1 cellular context compared by ENCODE assay signal in the genomic region with DNA sequence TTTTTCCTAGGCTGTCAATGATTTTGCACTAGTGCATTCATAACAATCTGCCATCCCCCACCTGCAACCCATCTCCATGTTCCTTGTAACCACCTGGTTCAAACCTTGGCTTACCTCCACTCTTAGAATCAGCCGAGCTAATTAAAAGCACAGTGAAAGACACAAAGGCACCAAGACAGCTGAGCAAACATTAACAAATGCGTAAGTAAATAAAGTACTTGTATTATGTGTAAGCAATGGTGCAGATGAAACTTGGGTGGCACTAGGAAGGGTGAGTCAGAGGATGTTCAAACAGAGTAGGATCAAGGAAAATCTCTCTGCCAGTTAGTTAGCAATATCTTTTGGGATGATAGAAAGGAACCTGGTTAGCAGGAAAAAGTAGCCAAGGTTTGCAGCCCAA.
A peak's percentile ranks its signal among the peaks of the same experiment; 100 is the strongest.
TF ChIP-seq lines count a peak whose summit lies in the region.

No MANE protein-coding gene starts in this region.

TF ChIP-seq in HepG2, 621 proteins besides CTCF, POLR2A, EP300 and RAD21 (continued from another document and continues in another):
- TF ChIP-seq, protein P1, sequence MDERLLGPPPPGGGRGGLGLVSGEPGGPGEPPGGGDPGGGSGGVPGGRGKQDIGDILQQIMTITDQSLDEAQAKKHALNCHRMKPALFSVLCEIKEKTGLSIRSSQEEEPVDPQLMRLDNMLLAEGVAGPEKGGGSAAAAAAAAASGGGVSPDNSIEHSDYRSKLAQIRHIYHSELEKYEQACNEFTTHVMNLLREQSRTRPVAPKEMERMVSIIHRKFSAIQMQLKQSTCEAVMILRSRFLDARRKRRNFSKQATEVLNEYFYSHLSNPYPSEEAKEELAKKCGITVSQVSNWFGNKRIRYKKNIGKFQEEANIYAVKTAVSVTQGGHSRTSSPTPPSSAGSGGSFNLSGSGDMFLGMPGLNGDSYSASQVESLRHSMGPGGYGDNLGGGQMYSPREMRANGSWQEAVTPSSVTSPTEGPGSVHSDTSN (CRISPR knock-in tag; IDR thresholded peaks at IDR 0.05): no peak
- TF ChIP-seq NFIC (IDR thresholded peaks at IDR 0.05; ENCODE audit: low read length) (peak; percentile 40; the same call in 1 of the 2 replicates), THAP11 (CRISPR knock-in tag; IDR thresholded peaks at IDR 0.05) (peak; percentile 68), MIER3 (CRISPR knock-in tag; IDR thresholded peaks at IDR 0.05; ENCODE audit: borderline replicate concordance) (peak; percentile 80; the same call in 1 of the 2 replicates), KDM1A (CRISPR knock-in tag; IDR thresholded peaks at IDR 0.05) (no peak; the same call in 1 of the 2 replicates), ZNF432 (CRISPR knock-in tag; IDR thresholded peaks at IDR 0.05; ENCODE audit: borderline replicate concordance) (no peak), ZNF451 (CRISPR knock-in tag; IDR thresholded peaks at IDR 0.05) (no peak), WIZ (CRISPR knock-in tag; IDR thresholded peaks at IDR 0.05) (no peak), IKZF1 (IDR thresholded peaks at IDR 0.05) (no peak), ZNF776 (CRISPR knock-in tag; IDR thresholded peaks at IDR 0.05) (no peak), SRSF1 (optimal IDR thresholded peaks at IDR 0.05; ENCODE audit: low read depth, low read length) (no peak), ZSCAN25 (CRISPR knock-in tag; IDR thresholded peaks at IDR 0.05) (no peak), EZH2 (conservative IDR thresholded peaks at IDR 0.05; ENCODE audit: low read depth, low read length) (no peak), SP4 (CRISPR knock-in tag; IDR thresholded peaks at IDR 0.05) (no peak), NFATC3 (CRISPR knock-in tag; IDR thresholded peaks at IDR 0.05) (no peak), SP5 (CRISPR knock-in tag; IDR thresholded peaks at IDR 0.05; ENCODE audit: borderline replicate concordance, low read depth) (peak; percentile 26; the same call in 1 of the 2 replicates), RFXANK (CRISPR knock-in tag; IDR thresholded peaks at IDR 0.05) (no peak), ARNTL (CRISPR knock-in tag; IDR thresholded peaks at IDR 0.05) (no peak), FOSL1 (CRISPR knock-in tag; IDR thresholded peaks at IDR 0.05; ENCODE audit: borderline replicate concordance) (peak; percentile 81), JUN (CRISPR knock-in tag; IDR thresholded peaks at IDR 0.05) (peak; percentile 71; the same call in 1 of the 2 replicates), FOXP1 (IDR thresholded peaks at IDR 0.05) (no peak), FOXP1 (CRISPR knock-in tag; IDR thresholded peaks at IDR 0.05) (peak; percentile 88), ZNF33A (CRISPR knock-in tag; IDR thresholded peaks at IDR 0.05; ENCODE audit: borderline replicate concordance) (peak; percentile 70; the same call in 1 of the 2 replicates), ZNF350 (CRISPR knock-in tag; IDR thresholded peaks at IDR 0.05; ENCODE audit: borderline replicate concordance, low read depth) (no peak), SNAPC2 (CRISPR knock-in tag; IDR thresholded peaks at IDR 0.05) (no peak), DPF2 (CRISPR knock-in tag; IDR thresholded peaks at IDR 0.05; ENCODE audit: borderline replicate concordance, low read depth) (peak; percentile 62; the same call in 1 of the 2 replicates), RBM39 (IDR thresholded peaks at IDR 0.05; ENCODE audit: low read depth, low read length, poor library complexity, severe bottlenecking) (no peak), SOX5 (CRISPR knock-in tag; IDR thresholded peaks at IDR 0.05; ENCODE audit: borderline replicate concordance) (peak; percentile 95), ETV6 (CRISPR knock-in tag; conservative IDR thresholded peaks at IDR 0.05) (no peak), TCF7 (IDR thresholded peaks at IDR 0.05; ENCODE audit: low read depth) (peak; percentile 79), FIP1L1 (IDR thresholded peaks at IDR 0.05; ENCODE audit: borderline replicate concordance, insufficient read depth, low read depth, low read length) (no peak), GTF2F1 (IDR thresholded peaks at IDR 0.05; ENCODE audit: low read length) (no peak), HDAC2 (CRISPR knock-in tag; IDR thresholded peaks at IDR 0.05) (peak; percentile 73)
- TF ChIP-seq, protein P2, sequence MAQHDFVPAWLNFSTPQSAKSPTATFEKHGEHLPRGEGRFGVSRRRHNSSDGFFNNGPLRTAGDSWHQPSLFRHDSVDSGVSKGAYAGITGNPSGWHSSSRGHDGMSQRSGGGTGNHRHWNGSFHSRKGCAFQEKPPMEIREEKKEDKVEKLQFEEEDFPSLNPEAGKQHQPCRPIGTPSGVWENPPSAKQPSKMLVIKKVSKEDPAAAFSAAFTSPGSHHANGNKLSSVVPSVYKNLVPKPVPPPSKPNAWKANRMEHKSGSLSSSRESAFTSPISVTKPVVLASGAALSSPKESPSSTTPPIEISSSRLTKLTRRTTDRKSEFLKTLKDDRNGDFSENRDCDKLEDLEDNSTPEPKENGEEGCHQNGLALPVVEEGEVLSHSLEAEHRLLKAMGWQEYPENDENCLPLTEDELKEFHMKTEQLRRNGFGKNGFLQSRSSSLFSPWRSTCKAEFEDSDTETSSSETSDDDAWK (CRISPR knock-in tag; IDR thresholded peaks at IDR 0.05): no peak
- TF ChIP-seq, protein P3, sequence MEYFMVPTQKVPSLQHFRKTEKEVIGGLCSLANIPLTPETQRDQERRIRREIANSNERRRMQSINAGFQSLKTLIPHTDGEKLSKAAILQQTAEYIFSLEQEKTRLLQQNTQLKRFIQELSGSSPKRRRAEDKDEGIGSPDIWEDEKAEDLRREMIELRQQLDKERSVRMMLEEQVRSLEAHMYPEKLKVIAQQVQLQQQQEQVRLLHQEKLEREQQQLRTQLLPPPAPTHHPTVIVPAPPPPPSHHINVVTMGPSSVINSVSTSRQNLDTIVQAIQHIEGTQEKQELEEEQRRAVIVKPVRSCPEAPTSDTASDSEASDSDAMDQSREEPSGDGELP (IDR thresholded peaks at IDR 0.05; ENCODE audit: borderline replicate concordance, low read depth): peak; percentile 99
- TF ChIP-seq, protein P4, sequence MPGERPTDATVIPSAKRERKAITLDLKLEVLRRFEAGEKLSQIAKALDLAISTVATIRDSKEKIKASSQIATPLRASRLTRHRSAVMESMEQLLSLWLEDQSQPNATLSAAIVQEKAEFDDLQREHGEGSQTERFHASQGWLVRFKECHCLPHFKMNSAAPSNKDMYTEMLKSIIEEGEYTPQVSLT (CRISPR knock-in tag; IDR thresholded peaks at IDR 0.05; ENCODE audit: borderline replicate concordance, low read depth): no peak
- TF ChIP-seq, protein P5, sequence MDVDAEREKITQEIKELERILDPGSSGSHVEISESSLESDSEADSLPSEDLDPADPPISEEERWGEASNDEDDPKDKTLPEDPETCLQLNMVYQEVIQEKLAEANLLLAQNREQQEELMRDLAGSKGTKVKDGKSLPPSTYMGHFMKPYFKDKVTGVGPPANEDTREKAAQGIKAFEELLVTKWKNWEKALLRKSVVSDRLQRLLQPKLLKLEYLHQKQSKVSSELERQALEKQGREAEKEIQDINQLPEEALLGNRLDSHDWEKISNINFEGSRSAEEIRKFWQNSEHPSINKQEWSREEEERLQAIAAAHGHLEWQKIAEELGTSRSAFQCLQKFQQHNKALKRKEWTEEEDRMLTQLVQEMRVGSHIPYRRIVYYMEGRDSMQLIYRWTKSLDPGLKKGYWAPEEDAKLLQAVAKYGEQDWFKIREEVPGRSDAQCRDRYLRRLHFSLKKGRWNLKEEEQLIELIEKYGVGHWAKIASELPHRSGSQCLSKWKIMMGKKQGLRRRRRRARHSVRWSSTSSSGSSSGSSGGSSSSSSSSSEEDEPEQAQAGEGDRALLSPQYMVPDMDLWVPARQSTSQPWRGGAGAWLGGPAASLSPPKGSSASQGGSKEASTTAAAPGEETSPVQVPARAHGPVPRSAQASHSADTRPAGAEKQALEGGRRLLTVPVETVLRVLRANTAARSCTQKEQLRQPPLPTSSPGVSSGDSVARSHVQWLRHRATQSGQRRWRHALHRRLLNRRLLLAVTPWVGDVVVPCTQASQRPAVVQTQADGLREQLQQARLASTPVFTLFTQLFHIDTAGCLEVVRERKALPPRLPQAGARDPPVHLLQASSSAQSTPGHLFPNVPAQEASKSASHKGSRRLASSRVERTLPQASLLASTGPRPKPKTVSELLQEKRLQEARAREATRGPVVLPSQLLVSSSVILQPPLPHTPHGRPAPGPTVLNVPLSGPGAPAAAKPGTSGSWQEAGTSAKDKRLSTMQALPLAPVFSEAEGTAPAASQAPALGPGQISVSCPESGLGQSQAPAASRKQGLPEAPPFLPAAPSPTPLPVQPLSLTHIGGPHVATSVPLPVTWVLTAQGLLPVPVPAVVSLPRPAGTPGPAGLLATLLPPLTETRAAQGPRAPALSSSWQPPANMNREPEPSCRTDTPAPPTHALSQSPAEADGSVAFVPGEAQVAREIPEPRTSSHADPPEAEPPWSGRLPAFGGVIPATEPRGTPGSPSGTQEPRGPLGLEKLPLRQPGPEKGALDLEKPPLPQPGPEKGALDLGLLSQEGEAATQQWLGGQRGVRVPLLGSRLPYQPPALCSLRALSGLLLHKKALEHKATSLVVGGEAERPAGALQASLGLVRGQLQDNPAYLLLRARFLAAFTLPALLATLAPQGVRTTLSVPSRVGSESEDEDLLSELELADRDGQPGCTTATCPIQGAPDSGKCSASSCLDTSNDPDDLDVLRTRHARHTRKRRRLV (CRISPR knock-in tag; IDR thresholded peaks at IDR 0.05): no peak
- TF ChIP-seq, protein P6, sequence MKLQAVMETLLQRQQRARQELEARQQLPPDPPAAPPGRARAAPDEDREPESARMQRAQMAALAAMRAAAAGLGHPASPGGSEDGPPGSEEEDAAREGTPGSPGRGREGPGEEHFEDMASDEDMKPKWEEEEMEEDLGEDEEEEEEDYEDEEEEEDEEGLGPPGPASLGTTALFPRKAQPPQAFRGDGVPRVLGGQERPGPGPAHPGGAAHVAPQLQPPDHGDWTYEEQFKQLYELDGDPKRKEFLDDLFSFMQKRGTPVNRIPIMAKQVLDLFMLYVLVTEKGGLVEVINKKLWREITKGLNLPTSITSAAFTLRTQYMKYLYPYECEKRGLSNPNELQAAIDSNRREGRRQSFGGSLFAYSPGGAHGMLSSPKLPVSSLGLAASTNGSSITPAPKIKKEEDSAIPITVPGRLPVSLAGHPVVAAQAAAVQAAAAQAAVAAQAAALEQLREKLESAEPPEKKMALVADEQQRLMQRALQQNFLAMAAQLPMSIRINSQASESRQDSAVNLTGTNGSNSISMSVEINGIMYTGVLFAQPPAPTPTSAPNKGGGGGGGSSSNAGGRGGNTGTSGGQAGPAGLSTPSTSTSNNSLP (IDR thresholded peaks at IDR 0.05; ENCODE audit: low read depth, low read length): peak; percentile 91
- TF ChIP-seq, protein P7, sequence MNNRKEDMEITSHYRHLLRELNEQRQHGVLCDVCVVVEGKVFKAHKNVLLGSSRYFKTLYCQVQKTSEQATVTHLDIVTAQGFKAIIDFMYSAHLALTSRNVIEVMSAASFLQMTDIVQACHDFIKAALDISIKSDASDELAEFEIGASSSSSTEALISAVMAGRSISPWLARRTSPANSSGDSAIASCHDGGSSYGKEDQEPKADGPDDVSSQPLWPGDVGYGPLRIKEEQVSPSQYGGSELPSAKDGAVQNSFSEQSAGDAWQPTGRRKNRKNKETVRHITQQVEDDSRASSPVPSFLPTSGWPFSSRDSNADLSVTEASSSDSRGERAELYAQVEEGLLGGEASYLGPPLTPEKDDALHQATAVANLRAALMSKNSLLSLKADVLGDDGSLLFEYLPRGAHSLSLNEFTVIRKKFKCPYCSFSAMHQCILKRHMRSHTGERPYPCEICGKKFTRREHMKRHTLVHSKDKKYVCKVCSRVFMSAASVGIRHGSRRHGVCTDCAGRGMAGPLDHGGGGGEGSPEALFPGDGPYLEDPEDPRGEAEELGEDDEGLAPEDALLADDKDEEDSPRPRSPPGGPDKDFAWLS (CRISPR knock-in tag; IDR thresholded peaks at IDR 0.05; ENCODE audit: borderline replicate concordance): no peak
- TF ChIP-seq, protein P8, sequence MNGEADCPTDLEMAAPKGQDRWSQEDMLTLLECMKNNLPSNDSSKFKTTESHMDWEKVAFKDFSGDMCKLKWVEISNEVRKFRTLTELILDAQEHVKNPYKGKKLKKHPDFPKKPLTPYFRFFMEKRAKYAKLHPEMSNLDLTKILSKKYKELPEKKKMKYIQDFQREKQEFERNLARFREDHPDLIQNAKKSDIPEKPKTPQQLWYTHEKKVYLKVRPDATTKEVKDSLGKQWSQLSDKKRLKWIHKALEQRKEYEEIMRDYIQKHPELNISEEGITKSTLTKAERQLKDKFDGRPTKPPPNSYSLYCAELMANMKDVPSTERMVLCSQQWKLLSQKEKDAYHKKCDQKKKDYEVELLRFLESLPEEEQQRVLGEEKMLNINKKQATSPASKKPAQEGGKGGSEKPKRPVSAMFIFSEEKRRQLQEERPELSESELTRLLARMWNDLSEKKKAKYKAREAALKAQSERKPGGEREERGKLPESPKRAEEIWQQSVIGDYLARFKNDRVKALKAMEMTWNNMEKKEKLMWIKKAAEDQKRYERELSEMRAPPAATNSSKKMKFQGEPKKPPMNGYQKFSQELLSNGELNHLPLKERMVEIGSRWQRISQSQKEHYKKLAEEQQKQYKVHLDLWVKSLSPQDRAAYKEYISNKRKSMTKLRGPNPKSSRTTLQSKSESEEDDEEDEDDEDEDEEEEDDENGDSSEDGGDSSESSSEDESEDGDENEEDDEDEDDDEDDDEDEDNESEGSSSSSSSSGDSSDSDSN (CRISPR knock-in tag; IDR thresholded peaks at IDR 0.05): no peak
- TF ChIP-seq, protein P9, sequence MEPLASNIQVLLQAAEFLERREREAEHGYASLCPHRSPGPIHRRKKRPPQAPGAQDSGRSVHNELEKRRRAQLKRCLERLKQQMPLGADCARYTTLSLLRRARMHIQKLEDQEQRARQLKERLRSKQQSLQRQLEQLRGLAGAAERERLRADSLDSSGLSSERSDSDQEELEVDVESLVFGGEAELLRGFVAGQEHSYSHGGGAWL (CRISPR knock-in tag; IDR thresholded peaks at IDR 0.05): no peak
- TF ChIP-seq, protein P10, sequence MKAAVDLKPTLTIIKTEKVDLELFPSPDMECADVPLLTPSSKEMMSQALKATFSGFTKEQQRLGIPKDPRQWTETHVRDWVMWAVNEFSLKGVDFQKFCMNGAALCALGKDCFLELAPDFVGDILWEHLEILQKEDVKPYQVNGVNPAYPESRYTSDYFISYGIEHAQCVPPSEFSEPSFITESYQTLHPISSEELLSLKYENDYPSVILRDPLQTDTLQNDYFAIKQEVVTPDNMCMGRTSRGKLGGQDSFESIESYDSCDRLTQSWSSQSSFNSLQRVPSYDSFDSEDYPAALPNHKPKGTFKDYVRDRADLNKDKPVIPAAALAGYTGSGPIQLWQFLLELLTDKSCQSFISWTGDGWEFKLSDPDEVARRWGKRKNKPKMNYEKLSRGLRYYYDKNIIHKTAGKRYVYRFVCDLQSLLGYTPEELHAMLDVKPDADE (CRISPR knock-in tag; IDR thresholded peaks at IDR 0.05): no peak
- TF ChIP-seq, protein P11, sequence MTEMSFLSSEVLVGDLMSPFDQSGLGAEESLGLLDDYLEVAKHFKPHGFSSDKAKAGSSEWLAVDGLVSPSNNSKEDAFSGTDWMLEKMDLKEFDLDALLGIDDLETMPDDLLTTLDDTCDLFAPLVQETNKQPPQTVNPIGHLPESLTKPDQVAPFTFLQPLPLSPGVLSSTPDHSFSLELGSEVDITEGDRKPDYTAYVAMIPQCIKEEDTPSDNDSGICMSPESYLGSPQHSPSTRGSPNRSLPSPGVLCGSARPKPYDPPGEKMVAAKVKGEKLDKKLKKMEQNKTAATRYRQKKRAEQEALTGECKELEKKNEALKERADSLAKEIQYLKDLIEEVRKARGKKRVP (CRISPR knock-in tag; IDR thresholded peaks at IDR 0.05): 0 out of 4 replicates have a peak, but pooled peaks of 1 of the 2 experiments have one; percentile 17
- TF ChIP-seq, protein P12, sequence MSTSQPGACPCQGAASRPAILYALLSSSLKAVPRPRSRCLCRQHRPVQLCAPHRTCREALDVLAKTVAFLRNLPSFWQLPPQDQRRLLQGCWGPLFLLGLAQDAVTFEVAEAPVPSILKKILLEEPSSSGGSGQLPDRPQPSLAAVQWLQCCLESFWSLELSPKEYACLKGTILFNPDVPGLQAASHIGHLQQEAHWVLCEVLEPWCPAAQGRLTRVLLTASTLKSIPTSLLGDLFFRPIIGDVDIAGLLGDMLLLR (CRISPR knock-in tag; IDR thresholded peaks at IDR 0.05): no peak
